Comparison of ENCODE assay signal across 22 cellular contexts in the genomic region with DNA sequence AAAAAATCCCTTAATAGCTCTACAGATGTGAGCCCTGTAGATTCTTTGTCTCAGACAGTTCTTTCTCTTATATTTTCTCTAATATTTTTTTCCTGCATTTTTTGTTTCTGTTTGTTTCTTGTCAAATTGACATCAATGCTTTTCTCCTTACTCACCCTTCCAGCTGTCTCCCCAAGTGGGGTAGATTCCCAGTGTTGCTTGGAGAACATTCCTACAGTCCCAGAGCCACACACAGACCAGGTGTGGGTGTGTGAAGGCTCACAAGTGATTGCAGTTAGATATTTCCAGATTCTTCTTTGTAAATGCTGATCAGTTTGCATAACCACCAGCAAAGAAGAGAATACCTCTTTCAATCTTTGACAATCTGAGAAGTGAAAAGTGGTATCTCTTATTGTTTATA. TPM values are rescaled to one million over a fixed set of nuclear protein-coding genes. Genes with fewer than 3 reads are reported as not detected.
A peak's percentile ranks its signal among the peaks of the same experiment; 100 is the strongest.
DNase-seq lines count a peak whose midpoint lies in the region; ATAC-seq and TF ChIP-seq lines count a peak whose summit lies in the region.
"Had no signal": no experiment of that assay in that cellular context is flagged by ENCODE, and none has a peak within 500 bp of the region (broad histone marks: within the 10 kb centered on the region; RNA-seq: fewer than 3 reads in every experiment).

No MANE protein-coding gene starts in this region.

- no peaks in the 10 kb centered on the region for H3K36me3 ChIP-seq in CD8-positive, alpha-beta T cell (ENCODE audit: insufficient read depth, low read length)
- H3K36me3 ChIP-seq in skeletal muscle tissue (ENCODE audit: control insufficient read depth in 3 of 3, insufficient read depth in 3 of 3, low read length in 3 of 3) (peaks cover 5 to 13% (median 12%) of the 10 kb centered on the region in 3 donors), upper lobe of right lung (peaks cover 16% of the 10 kb centered on the region)

- CTCF ChIA-PET in CD8-positive, alpha-beta T cell (lab: Charles Lee): interaction anchor here (1.1 to 2.4 kb wide), 2 partner anchors 8 to 13 kb away, joined by 6 to 15 read pairs; partner anchors contain the start of genes TM7SF2 and ZNHIT2

- intact Hi-C loops in CD8-positive, alpha-beta T cell (cut with DNase I, micrococcal nuclease): no loop called here
- intact Hi-C loops in dorsolateral prefrontal cortex (cut with DNase I) (no loop called here), upper lobe of right lung (cut with DNase I) (no loop called here)

- H3K27ac Mint-ChIP-seq in CD8-positive, alpha-beta T cell: peak overlapping the region; percentile 22
- peak overlapping the region; percentile 54 for H3K27ac Mint-ChIP-seq in T-helper 17 cell
- H3K27ac Mint-ChIP-seq: activated CD4-positive, alpha-beta T cell treated with anti-CD3 and anti-CD28 coated beads, Interleukin-2, amount 10 ng/mL, durations not matched to agents 7 days and 5 days had no signal

- no peak overlapping the region for H3K4me3 ChIP-seq in CD8-positive, alpha-beta T cell (ENCODE audit: low read depth, low read length)
- peak overlapping the region in 3 of 59 donors; percentile 11 to 25 (median 23) for H3K4me3 ChIP-seq in dorsolateral prefrontal cortex
- no peak overlapping the region for H3K4me3 ChIP-seq in skeletal muscle tissue (ENCODE audit: low read length in 3 of 3)
- no peak overlapping the region for H3K4me3 ChIP-seq in upper lobe of right lung
- H3K4me3 ChIP-seq: MG63, thyroid gland had no signal

- no peak for TF ChIP-seq CTCF in CD8-positive, alpha-beta T cell (IDR thresholded peaks at IDR 0.05)
- TF ChIP-seq CTCF in dorsolateral prefrontal cortex (IDR thresholded peaks at IDR 0.05 in 54 of 56, conservative IDR thresholded peaks at IDR 0.05 in 2 of 56; ENCODE audit: low read depth in 1 of 56, partially characterized antibody in 56 of 56) (no peak), upper lobe of right lung (IDR thresholded peaks at IDR 0.05) (no peak)

- H3K4me1 ChIP-seq in CD8-positive, alpha-beta T cell (ENCODE audit: insufficient read depth, low read length): no peaks in the 10 kb centered on the region
- H3K4me1 ChIP-seq in skeletal muscle tissue (ENCODE audit: control insufficient read depth in 3 of 3, insufficient read depth in 3 of 3, low read length in 3 of 3) (peaks cover 11 to 37% (median 32%) of the 10 kb centered on the region in 3 donors), upper lobe of right lung (no peaks in the 10 kb centered on the region)
- H3K4me1 ChIP-seq: foreskin keratinocyte had no signal

- H3K36me3 Mint-ChIP-seq in CD8-positive, alpha-beta T cell: peaks cover 53% of the 10 kb centered on the region
- peaks cover 3% of the 10 kb centered on the region for H3K36me3 Mint-ChIP-seq in T-helper 17 cell (ENCODE audit: low read depth)

- no peak overlapping the region for H3K9ac ChIP-seq in skeletal muscle tissue (ENCODE audit: low read depth in 1 of 3, low read length in 3 of 3)
- H3K9ac ChIP-seq: SK-N-SH had no signal

- H3K9me3 ChIP-seq in CD8-positive, alpha-beta T cell (ENCODE audit: low read length): no peaks in the 10 kb centered on the region
- H3K9me3 ChIP-seq in T-helper 17 cell (ENCODE audit: control insufficient read depth, low read length, poor library complexity, severe bottlenecking) (no peaks in the 10 kb centered on the region), skeletal muscle tissue (ENCODE audit: control insufficient read depth in 3 of 3, low read length in 3 of 3) (no peaks in the 10 kb centered on the region), upper lobe of right lung (no peaks in the 10 kb centered on the region)
- H3K9me3 ChIP-seq: MG63, SK-N-SH, thyroid gland had no signal

- no peak overlapping the region for H3K4me3 Mint-ChIP-seq in CD8-positive, alpha-beta T cell
- no peak overlapping the region for H3K4me3 Mint-ChIP-seq in T-helper 17 cell
- H3K4me3 Mint-ChIP-seq: activated CD4-positive, alpha-beta T cell treated with anti-CD3 and anti-CD28 coated beads, Interleukin-2, amount 10 ng/mL, durations not matched to agents 7 days and 5 days; memory B cell had no signal

- no peaks in the 10 kb centered on the region for H3K27me3 Mint-ChIP-seq in CD8-positive, alpha-beta T cell (ENCODE audit: low read depth)
- H3K27me3 Mint-ChIP-seq in T-helper 17 cell: no peaks in the 10 kb centered on the region
- H3K27me3 Mint-ChIP-seq: activated CD4-positive, alpha-beta T cell treated with anti-CD3 and anti-CD28 coated beads, Interleukin-2, amount 10 ng/mL, durations not matched to agents 7 days and 5 days; memory B cell had no signal

- H3K4me1 Mint-ChIP-seq in CD8-positive, alpha-beta T cell (ENCODE audit: low read depth): peaks cover 24% of the 10 kb centered on the region
- peaks cover 18% of the 10 kb centered on the region for H3K4me1 Mint-ChIP-seq in T-helper 17 cell

- no peak for ATAC-seq in CD8-positive, alpha-beta T cell
- no peak for ATAC-seq in T-helper 17 cell
- ATAC-seq in upper lobe of right lung: no peak
- ATAC-seq in HG03457 (IDR thresholded peaks at IDR 0.05; ENCODE audit: unreplicated experiment): no peak
- ATAC-seq: foreskin keratinocyte had no signal

- POLR2A ChIA-PET in CD8-positive, alpha-beta T cell (lab: Charles Lee): interaction anchor here (1.1 to 1.3 kb wide), 3 partner anchors 9 to 18 kb away, joined by 3 to 5 read pairs (median 4); partner anchors contain the start of genes TM7SF2 and ZNHIT2

- no peak for DNase-seq in CD8-positive, alpha-beta T cell
- DNase-seq in T-helper 17 cell (no peak), dorsolateral prefrontal cortex (no peak), upper lobe of right lung (no peak), NCI-H2227 treated with DMSO at 0.1 percent for 48 hours (lab: John Stamatoyannopoulos, UW) (no peak)
- DNase-seq: activated CD4-positive, alpha-beta T cell treated with anti-CD3 and anti-CD28 coated beads, Interleukin-2, amount 10 ng/mL, durations not matched to agents 7 days and 5 days; activated CD8-positive, alpha-beta memory T cell treated with anti-CD3 and anti-CD28 coated beads, Interleukin-2, amount 50 U/mL, for 4 hours; activated gamma-delta T cell; DMS79; effector CD8-positive, alpha-beta T cell; foreskin keratinocyte; kidney; MG63; NCI-H1417; NCI-H524 treated with DMSO at 0.1 percent for 48 hours; RPMI8226; SK-N-SH; thyroid gland; WERI-Rb-1 had no signal

- H3K27ac ChIP-seq in CD8-positive, alpha-beta T cell (ENCODE audit: low read depth, low read length): no peak overlapping the region
- H3K27ac ChIP-seq in dorsolateral prefrontal cortex: peak overlapping the region; percentile 57 to 98 (median 93)
- H3K27ac ChIP-seq in skeletal muscle tissue (ENCODE audit: low read depth, low read length): peak overlapping the region; percentile 64
- H3K27ac ChIP-seq in upper lobe of right lung: no peak overlapping the region
- H3K27ac ChIP-seq: foreskin keratinocyte, thyroid gland, WERI-Rb-1 had no signal

- no peaks in the 10 kb centered on the region for H3K27me3 ChIP-seq in CD8-positive, alpha-beta T cell (ENCODE audit: insufficient read depth, low read length)
- no peaks in the 10 kb centered on the region for H3K27me3 ChIP-seq in dorsolateral prefrontal cortex
- no peaks in the 10 kb centered on the region for H3K27me3 ChIP-seq in skeletal muscle tissue (ENCODE audit: control insufficient read depth in 3 of 3, insufficient read depth in 3 of 3, low read length in 3 of 3)
- no peaks in the 10 kb centered on the region for H3K27me3 ChIP-seq in upper lobe of right lung
- H3K27me3 ChIP-seq: foreskin keratinocyte, MG63, thyroid gland had no signal

- no peaks in the 10 kb centered on the region for H3K9me3 Mint-ChIP-seq in CD8-positive, alpha-beta T cell
- H3K9me3 Mint-ChIP-seq: activated CD4-positive, alpha-beta T cell treated with anti-CD3 and anti-CD28 coated beads, Interleukin-2, amount 10 ng/mL, durations not matched to agents 7 days and 5 days; memory B cell had no signal

RNA-seq across cellular contexts. Expression of gene VPS51, which starts 7.5 kb away (rescaled TPM):
- total RNA-seq in CD8-positive, alpha-beta T cell: 100 to 1,000 TPM; 221 to 263 TPM
- total RNA-seq in T-helper 17 cell (100 to 1,000 TPM; 181 to 217 TPM), dorsolateral prefrontal cortex (100 to 1,000 TPM in 119 of 120 experiments, 10 to 100 TPM in 1; 97.3 to 182 (median 137) TPM), skeletal muscle tissue (166 TPM), upper lobe of right lung (101 TPM)

RNA-seq across cellular contexts. Expression of gene TM7SF2, which starts 8.2 kb away (rescaled TPM):
- total RNA-seq in CD8-positive, alpha-beta T cell: 10 to 100 TPM; 20.7 to 23.8 TPM
- total RNA-seq in T-helper 17 cell: 10 to 100 TPM; 15.2 to 18.5 TPM
- 10 to 100 TPM; 26.8 to 66.8 (median 45.6) TPM for total RNA-seq in dorsolateral prefrontal cortex
- total RNA-seq in skeletal muscle tissue: 8.4 TPM
- total RNA-seq in upper lobe of right lung: 39.0 TPM

RNA-seq across cellular contexts. Expression of gene ZNHIT2, which starts 14.0 kb away (rescaled TPM):
- 1 to 10 TPM; 8.9 to 9.3 TPM for total RNA-seq in CD8-positive, alpha-beta T cell
- 1 to 10 TPM; 7.5 to 8.7 TPM for total RNA-seq in T-helper 17 cell
- total RNA-seq in dorsolateral prefrontal cortex: 10 to 100 TPM in 20 of 120 experiments, 1 to 10 TPM in 100; 4.6 to 13.3 (median 8.5) TPM
- 4.2 TPM for total RNA-seq in skeletal muscle tissue
- total RNA-seq in upper lobe of right lung: 7.5 TPM

RNA-seq across cellular contexts. Expression of gene FAU, which starts 18.5 kb away (rescaled TPM):
- 1,000 to 10,000 TPM; 1,787 to 1,833 TPM for total RNA-seq in CD8-positive, alpha-beta T cell
- total RNA-seq in T-helper 17 cell: 1,000 to 10,000 TPM; 1,401 to 1,408 TPM
- total RNA-seq in dorsolateral prefrontal cortex: 100 to 1,000 TPM; 297 to 519 (median 403) TPM
- 292 TPM for total RNA-seq in skeletal muscle tissue
- total RNA-seq in upper lobe of right lung: 754 TPM

RNA-seq across cellular contexts. Expression of gene MRPL49, which starts 18.6 kb away (rescaled TPM):
- 10 to 100 TPM; 61.3 to 62.7 TPM for total RNA-seq in CD8-positive, alpha-beta T cell
- total RNA-seq in T-helper 17 cell (10 to 100 TPM; 42.8 to 44.8 TPM), dorsolateral prefrontal cortex (10 to 100 TPM; 25.1 to 58.7 (median 39.4) TPM), skeletal muscle tissue (21.4 TPM), upper lobe of right lung (53.7 TPM)

Comparison
In these comparisons a context has a peak if more than half of its experiments do, and no peak if none do; other contexts are left out.
1. H3K27ac ChIP-seq: peak in dorsolateral prefrontal cortex (59 of 59) and skeletal muscle tissue (single experiment); none in CD8-positive, alpha-beta T cell (single experiment) and upper lobe of right lung (single experiment).